22 cellular contexts compared by ENCODE assay signal in the genomic region with DNA sequence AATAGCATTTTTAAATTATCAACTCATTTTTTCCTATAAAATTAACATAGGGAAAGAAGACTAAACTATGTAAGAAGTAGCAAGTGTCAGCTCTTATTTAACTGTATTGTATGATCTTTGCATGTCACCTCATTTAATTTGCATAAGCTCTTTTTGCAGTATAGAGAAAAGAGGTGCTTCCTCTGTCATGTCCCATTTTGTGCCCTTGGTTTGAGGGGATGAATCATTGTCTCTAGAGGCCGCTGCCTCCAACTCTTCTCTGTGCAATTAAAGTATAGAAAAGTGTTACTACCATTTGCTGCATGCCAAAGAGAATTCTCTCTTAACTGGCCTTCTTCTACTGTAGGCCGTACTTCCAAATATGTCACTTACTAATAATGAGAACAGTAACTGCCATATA.
DNase-seq lines count a peak whose midpoint lies in the region; ATAC-seq and TF ChIP-seq lines count a peak whose summit lies in the region.
"Had no signal": no experiment of that assay in that cellular context is flagged by ENCODE, and none has a peak within 500 bp of the region (broad histone marks: within the 10 kb centered on the region; RNA-seq: fewer than 3 reads in every experiment).

No MANE protein-coding gene starts in this region.

- peak overlapping the region; percentile 58 for H3K27ac Mint-ChIP-seq in activated T-helper 17 cell treated with anti-CD3 and anti-CD28 coated beads, Interleukin-2, amount 50 U/mL, for 72 hours
- H3K27ac Mint-ChIP-seq: CD4-positive, CD25-positive, alpha-beta regulatory T cell; dendritic cell treated with granulocyte-macrophage colony-stimulating factor and Interleukin-4, amounts not matched to agents 40 ng/mL and 50 ng/mL, for 4 days; HFFc6 had no signal

- no peak overlapping the region for H3K4me3 ChIP-seq in BLaER1 treated with 17β-estradiol and CSF1 and Interleukin-3, amounts not matched to agents 10 nM and 100 nM
- H3K4me3 ChIP-seq in MM.1S (ENCODE audit: low read length) (no peak overlapping the region), brain microvascular endothelial cell (ENCODE audit: low read depth, low read length) (no peak overlapping the region)
- H3K4me3 ChIP-seq: ascending aorta, left lung, SJSA1, smooth muscle cell, thyroid gland had no signal

- no peaks in the 10 kb centered on the region for H4K20me1 ChIP-seq in BLaER1 treated with 17β-estradiol and CSF1 and Interleukin-3, amounts not matched to agents 10 nM and 100 nM
- no peaks in the 10 kb centered on the region for H4K20me1 ChIP-seq in MM.1S (ENCODE audit: insufficient read depth, low read length)

- H3K27ac ChIP-seq in BLaER1 treated with 17β-estradiol and CSF1 and Interleukin-3, amounts not matched to agents 10 nM and 100 nM: no peak overlapping the region
- H3K27ac ChIP-seq in MM.1S (ENCODE audit: low read length) (no peak overlapping the region), brain microvascular endothelial cell (no peak overlapping the region)
- H3K27ac ChIP-seq: ascending aorta, left lung, SJSA1, thyroid gland had no signal

- H3K9ac ChIP-seq in BLaER1 treated with 17β-estradiol and CSF1 and Interleukin-3, amounts not matched to agents 10 nM and 100 nM: no peak overlapping the region
- no peak overlapping the region for H3K9ac ChIP-seq in MM.1S (ENCODE audit: low read length)

- H3K4me1 Mint-ChIP-seq in activated T-helper 17 cell treated with anti-CD3 and anti-CD28 coated beads, Interleukin-2, amount 50 U/mL, for 72 hours: no peaks in the 10 kb centered on the region

- no peaks in the 10 kb centered on the region for H3F3A ChIP-seq in MM.1S (ENCODE audit: insufficient read depth, low read length)

- no peaks in the 10 kb centered on the region for H3K27me3 Mint-ChIP-seq in activated T-helper 17 cell treated with anti-CD3 and anti-CD28 coated beads, Interleukin-2, amount 50 U/mL, for 72 hours
- H3K27me3 Mint-ChIP-seq: CD4-positive, CD25-positive, alpha-beta regulatory T cell; dendritic cell treated with granulocyte-macrophage colony-stimulating factor and Interleukin-4, amounts not matched to agents 40 ng/mL and 50 ng/mL, for 4 days; naive B cell had no signal

- peak overlapping the region in 9 of 11 experiments; percentile 3 to 43 (median 19); a peak in 11 of 22 replicates for H3K4me2 ChIP-seq in BLaER1 treated with 17β-estradiol and CSF1 and Interleukin-3, amounts not matched to agents 10 nM and 100 nM
- H3K4me2 ChIP-seq in MM.1S (ENCODE audit: low read depth, low read length): no peak overlapping the region
- H3K4me2 ChIP-seq: smooth muscle cell had no signal

- peaks cover 19 to 31% (median 25%) of the 10 kb centered on the region in 10 experiments for H3K4me1 ChIP-seq in BLaER1 treated with 17β-estradiol and CSF1 and Interleukin-3, amounts not matched to agents 10 nM and 100 nM
- no peaks in the 10 kb centered on the region for H3K4me1 ChIP-seq in MM.1S (ENCODE audit: low read length)
- H3K4me1 ChIP-seq: left lung, SJSA1 had no signal

- H3K4me3 Mint-ChIP-seq in activated T-helper 17 cell treated with anti-CD3 and anti-CD28 coated beads, Interleukin-2, amount 50 U/mL, for 72 hours: no peak overlapping the region
- H3K4me3 Mint-ChIP-seq: CD4-positive, CD25-positive, alpha-beta regulatory T cell; dendritic cell treated with granulocyte-macrophage colony-stimulating factor and Interleukin-4, amounts not matched to agents 40 ng/mL and 50 ng/mL, for 4 days; HFFc6 had no signal

- H3K9me2 ChIP-seq in MM.1S (replicated peaks; ENCODE audit: insufficient read depth, low read length): no peaks in the 10 kb centered on the region

- in situ Hi-C loops in GM13976 (cut with MboI; ENCODE audit: low sequenced_read_pairs, unreplicated experiment): no loop called here
- in situ Hi-C loops in brain microvascular endothelial cell (cut with HindIII; ENCODE audit: low pct_ligation_motif_present, low sequenced_read_pairs): no loop called here

- H3K9me3 ChIP-seq in BLaER1 treated with 17β-estradiol and CSF1 and Interleukin-3, amounts not matched to agents 10 nM and 100 nM (replicated peaks in 1 of 11): peaks cover 5 to 16% (median 13%) of the 10 kb centered on the region in 11 experiments; a peak in 19 of 22 replicates
- H3K9me3 ChIP-seq in MM.1S (replicated peaks; ENCODE audit: insufficient read depth, low read length): no peaks in the 10 kb centered on the region
- H3K9me3 ChIP-seq: left lung, SJSA1, thyroid gland had no signal

- TF ChIP-seq CTCF in GM13976 (IDR thresholded peaks at IDR 0.05; ENCODE audit: borderline replicate concordance, control extremely low read depth, extremely low read depth, insufficient read depth, missing control alignments) (no peak), MM.1S (IDR thresholded peaks at IDR 0.05; ENCODE audit: low read length) (no peak), brain microvascular endothelial cell (IDR thresholded peaks at IDR 0.05; ENCODE audit: low read depth, low read length, missing control alignments) (no peak)

- DNase-seq in GM13976 (ENCODE audit: low spot score) (peak; percentile 36), MM.1S (no peak), brain microvascular endothelial cell (no peak)
- DNase-seq: CD4-positive, CD25-positive, alpha-beta regulatory T cell; HFFc6; KG1; left lung; naive B cell; NCI-H524 treated with DMSO at 0.1 percent for 48 hours; occipital lobe; stimulated activated CD4-positive, alpha-beta T cell treated with anti-CD3 and anti-CD28 coated beads, Interleukin-2, amount 100 ng/mL, for 48 hours; stimulated activated naive CD4-positive, alpha-beta T cell treated with Interleukin-2 at 50 U/mL for 16 hours; thyroid gland had no signal

- no peaks in the 10 kb centered on the region for H3K27me3 ChIP-seq in BLaER1 treated with 17β-estradiol and CSF1 and Interleukin-3, amounts not matched to agents 10 nM and 100 nM
- H3K27me3 ChIP-seq in MM.1S (replicated peaks; ENCODE audit: insufficient read depth, low read length): no peaks in the 10 kb centered on the region
- no peaks in the 10 kb centered on the region for H3K27me3 ChIP-seq in brain microvascular endothelial cell (replicated peaks)
- H3K27me3 ChIP-seq: ascending aorta, left lung, SJSA1, thyroid gland had no signal

- no peaks in the 10 kb centered on the region for H3K79me2 ChIP-seq in MM.1S (ENCODE audit: low read length)

- no peak overlapping the region for H2AFZ ChIP-seq in MM.1S (ENCODE audit: low read length)

- H3K9me3 Mint-ChIP-seq in activated T-helper 17 cell treated with anti-CD3 and anti-CD28 coated beads, Interleukin-2, amount 50 U/mL, for 72 hours: no peaks in the 10 kb centered on the region
- H3K9me3 Mint-ChIP-seq: activated naive CD4-positive, alpha-beta T cell treated with anti-CD3 and anti-CD28 coated beads, Interleukin-2, amount 50 U/mL, for 72 hours; CD4-positive, CD25-positive, alpha-beta regulatory T cell; HFFc6 had no signal

- H3K36me3 Mint-ChIP-seq in activated T-helper 17 cell treated with anti-CD3 and anti-CD28 coated beads, Interleukin-2, amount 50 U/mL, for 72 hours (ENCODE audit: low read depth): peaks cover 5% of the 10 kb centered on the region
- H3K36me3 Mint-ChIP-seq: activated naive CD4-positive, alpha-beta T cell treated with anti-CD3 and anti-CD28 coated beads, Interleukin-2, amount 50 U/mL, for 72 hours had no signal

- ATAC-seq in HG02798 (IDR thresholded peaks at IDR 0.05; ENCODE audit: poor library complexity, unreplicated experiment) (peak; percentile 44), HG03354 (IDR thresholded peaks at IDR 0.05; ENCODE audit: poor library complexity, severe bottlenecking, unreplicated experiment) (no peak)
- peak; percentile 52 for ATAC-seq in activated T-helper 17 cell treated with anti-CD3 and anti-CD28 coated beads, Interleukin-2, amount 50 U/mL, for 72 hours (replicated peaks)
- ATAC-seq: left lung had no signal

- peaks cover 0 to 13% (median 0%) of the 10 kb centered on the region in 11 experiments; a peak in 2 of 22 replicates for H3K36me3 ChIP-seq in BLaER1 treated with 17β-estradiol and CSF1 and Interleukin-3, amounts not matched to agents 10 nM and 100 nM
- no peaks in the 10 kb centered on the region for H3K36me3 ChIP-seq in MM.1S (replicated peaks; ENCODE audit: insufficient read depth, low read length)
- no peaks in the 10 kb centered on the region for H3K36me3 ChIP-seq in brain microvascular endothelial cell (replicated peaks)
- H3K36me3 ChIP-seq: ascending aorta, left lung, SJSA1, thyroid gland had no signal
